ENCODE assay signal across 1 cellular context in genomic region chrX:103817101-103817500, GRCh38. TPM values are rescaled to one million over a fixed set of nuclear protein-coding genes. Genes with fewer than 3 reads are reported as not detected.
"Had no signal": no experiment of that assay in that cellular context is flagged by ENCODE, and none has a peak within 500 bp of the region (broad histone marks: within the 10 kb centered on the region; RNA-seq: fewer than 3 reads in every experiment).

No MANE protein-coding gene starts in this region.

RNA-seq across cellular contexts. Expression of gene RAB9B, which starts 15.0 kb away (rescaled TPM):
- total RNA-seq: HT-29 had no signal

RNA-seq across cellular contexts. Expression of gene PLP1, which starts 40.5 kb away (rescaled TPM):
- total RNA-seq: HT-29 had no signal
